17 cellular contexts compared by ENCODE assay signal in the genomic region with DNA sequence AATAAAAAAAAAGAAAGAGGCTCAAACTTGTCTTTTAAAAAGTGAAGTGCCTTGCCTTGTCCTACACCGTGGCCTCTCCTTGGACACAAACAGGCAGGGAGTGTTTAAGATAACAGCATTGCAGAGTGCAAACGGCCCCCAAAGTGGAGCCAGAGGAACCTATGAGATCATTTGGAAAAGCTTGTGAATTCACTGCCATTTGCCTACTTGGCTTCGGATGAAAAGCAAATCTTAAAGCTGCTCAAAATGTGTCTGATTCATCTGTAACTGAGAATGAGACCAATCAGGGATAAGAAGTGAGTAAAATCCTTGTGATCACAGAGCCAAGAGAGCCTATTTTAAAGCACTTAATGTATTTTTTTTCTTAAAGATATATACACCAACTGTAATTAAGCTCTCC.
DNase-seq lines count a peak whose midpoint lies in the region; ATAC-seq and TF ChIP-seq lines count a peak whose summit lies in the region.
"Had no signal": no experiment of that assay in that cellular context is flagged by ENCODE, and none has a peak within 500 bp of the region (broad histone marks: within the 10 kb centered on the region; RNA-seq: fewer than 3 reads in every experiment).

No MANE protein-coding gene starts in this region.

- H2AFZ ChIP-seq in H9 (ENCODE audit: low read length), result peak overlapping the region; percentile 33
- H2AFZ ChIP-seq in SK-N-SH (ENCODE audit: low read depth), result 0 out of 2 replicates have a peak overlapping the region, but pooled peaks have one; percentile 9
- H2AFZ ChIP-seq in fibroblast of lung (ENCODE audit: low read length), result peak overlapping the region; percentile 47

- no peak overlapping the region for H4K8ac ChIP-seq in H9 (replicated peaks; ENCODE audit: insufficient read length, low read depth, low read length)

- WGBS in H9 (ENCODE audit: extremely low coverage, insufficient read length, low lambda C conversion rate), result no CpG with 5 or more reads among the region's 3 CpGs
- 47% methylated on average over 3 of the region's 3 CpGs for WGBS in SK-N-SH (ENCODE audit: low lambda C conversion rate)

- peaks cover 23 to 25% of the 10 kb centered on the region in 2 experiments for H3K4me1 Mint-ChIP-seq in H9
- H3K4me1 Mint-ChIP-seq in activated CD8-positive, alpha-beta T cell treated with anti-CD3 and anti-CD28 coated beads for 36 hours (ENCODE audit: low read depth), result peaks cover 10% of the 10 kb centered on the region
- H3K4me1 Mint-ChIP-seq: memory B cell had no signal

- TF ChIP-seq RAD21 in SK-N-SH (IDR thresholded peaks at IDR 0.05; ENCODE audit: low read length), result no peak

- H3K9me3 ChIP-seq in H9 (ENCODE audit: control insufficient read depth, low read depth, low read length), result no peaks in the 10 kb centered on the region
- H3K9me3 ChIP-seq in SK-N-SH, result no peaks in the 10 kb centered on the region
- H3K9me3 ChIP-seq in fibroblast of lung (ENCODE audit: control insufficient read depth, insufficient read depth, low read depth, low read length), result no peaks in the 10 kb centered on the region

- ATAC-seq in omental fat pad (ENCODE audit: low FRiP score) (peak; percentile 74), GM19452 (IDR thresholded peaks at IDR 0.05; ENCODE audit: unreplicated experiment) (no peak)
- ATAC-seq in activated CD8-positive, alpha-beta T cell treated with anti-CD3 and anti-CD28 coated beads for 36 hours, result no peak
- ATAC-seq: HCT116; natural killer cell treated with Interleukin-12 subunit alpha and Interleukin-12 subunit beta and Interleukin-15 and Interleukin-18, amount 100 ng/mL, for 72 hours; Panc1 had no signal

- H2BK12ac ChIP-seq in H9 (ENCODE audit: insufficient read length, low read depth, low read length), result no peak overlapping the region

- H2BK5ac ChIP-seq in H9 (ENCODE audit: insufficient read length, low read length), result no peak overlapping the region

- H4K20me1 ChIP-seq in H9 (ENCODE audit: control insufficient read depth, insufficient read depth, insufficient read length), result no peaks in the 10 kb centered on the region
- H4K20me1 ChIP-seq in SK-N-SH (ENCODE audit: insufficient read depth), result no peaks in the 10 kb centered on the region
- H4K20me1 ChIP-seq in fibroblast of lung (ENCODE audit: control insufficient read depth, extremely low read depth, insufficient read depth, low read length), result no peaks in the 10 kb centered on the region

- no peaks in the 10 kb centered on the region for H3F3A ChIP-seq in SK-N-SH (replicated peaks; ENCODE audit: insufficient read depth)

- no peaks in the 10 kb centered on the region for H3K36me3 Mint-ChIP-seq in H9 (ENCODE audit: insufficient read depth in 1 of 3, low read depth in 3 of 3)
- no peaks in the 10 kb centered on the region for H3K36me3 Mint-ChIP-seq in activated CD8-positive, alpha-beta T cell treated with anti-CD3 and anti-CD28 coated beads for 36 hours (ENCODE audit: low read depth)
- H3K36me3 Mint-ChIP-seq: memory B cell; natural killer cell treated with Interleukin-12 subunit alpha and Interleukin-12 subunit beta and Interleukin-15 and Interleukin-18, amount 100 ng/mL, for 72 hours had no signal

- no peak overlapping the region for H2BK15ac ChIP-seq in H9 (ENCODE audit: low read depth, low read length)

- H3K9me2 ChIP-seq in SK-N-SH, result no peaks in the 10 kb centered on the region

- H3K27ac Mint-ChIP-seq in H9, result no peak overlapping the region
- H3K27ac Mint-ChIP-seq in activated CD8-positive, alpha-beta T cell treated with anti-CD3 and anti-CD28 coated beads for 36 hours, result no peak overlapping the region
- H3K27ac Mint-ChIP-seq: memory B cell; natural killer cell treated with Interleukin-12 subunit alpha and Interleukin-12 subunit beta and Interleukin-15 and Interleukin-18, amount 100 ng/mL, for 72 hours had no signal

- H3K4ac ChIP-seq in H9 (ENCODE audit: low read depth, low read length), result no peak overlapping the region

- no peak overlapping the region for H2BK20ac ChIP-seq in H9 (ENCODE audit: low read depth, low read length, poor library complexity, severe bottlenecking)

- no peaks in the 10 kb centered on the region for H3K9me3 Mint-ChIP-seq in H9
- no peaks in the 10 kb centered on the region for H3K9me3 Mint-ChIP-seq in activated CD8-positive, alpha-beta T cell treated with anti-CD3 and anti-CD28 coated beads for 36 hours
- H3K9me3 Mint-ChIP-seq: memory B cell; natural killer cell treated with Interleukin-12 subunit alpha and Interleukin-12 subunit beta and Interleukin-15 and Interleukin-18, amount 100 ng/mL, for 72 hours had no signal

- no peak overlapping the region for H3K14ac ChIP-seq in H9 (ENCODE audit: insufficient read depth, low read length)

- peaks cover 2% of the 10 kb centered on the region; the same call in 1 of the 2 replicates for H3K27me3 Mint-ChIP-seq in H9 (ENCODE audit: low read depth)
- no peaks in the 10 kb centered on the region for H3K27me3 Mint-ChIP-seq in activated CD8-positive, alpha-beta T cell treated with anti-CD3 and anti-CD28 coated beads for 36 hours
- H3K27me3 Mint-ChIP-seq: memory B cell had no signal

- TF ChIP-seq EP300 in SK-N-SH (IDR thresholded peaks at IDR 0.05; ENCODE audit: borderline replicate concordance in 1 of 2, low read depth in 1 of 2, low read length in 1 of 2), result no peak

- no peak overlapping the region for H2BK120ac ChIP-seq in H9 (ENCODE audit: low read depth, low read length, poor library complexity, severe bottlenecking)

- intact Hi-C loops in activated CD8-positive, alpha-beta T cell treated with anti-CD3 and anti-CD28 coated beads for 36 hours (cut with micrococcal nuclease), result no loop called here

- no peak for DNase-seq in H9
- no peak for DNase-seq in SK-N-SH
- DNase-seq in fibroblast of lung (ENCODE audit: low read depth in 2 of 2), result peak; percentile 84 to 86
- DNase-seq in omental fat pad (ENCODE audit: low spot score), result no peak
- DNase-seq in DMS153 treated with DMSO at 0.1 percent for 48 hours (lab: John Stamatoyannopoulos, UW; ENCODE audit: unreplicated experiment), result no peak
- DNase-seq in NCI-H2227 treated with DMSO at 0.1 percent for 48 hours (lab: John Stamatoyannopoulos, UW), result no peak
- no peak for DNase-seq in activated CD8-positive, alpha-beta T cell treated with anti-CD3 and anti-CD28 coated beads for 36 hours
- DNase-seq: activated CD4-positive, alpha-beta T cell treated with anti-CD3 and anti-CD28 coated beads, Interleukin-2, amount 50 U/mL, for 48 hours; NCI-H1930; NCI-H748 treated with DMSO at 0.1 percent for 48 hours; retina; stimulated activated CD4-positive, alpha-beta T cell treated with anti-CD3 and anti-CD28 coated beads, Interleukin-2, amount 100 ng/mL, for 48 hours had no signal

- H3K36me3 ChIP-seq in SK-N-SH (replicated peaks in 1 of 2; ENCODE audit: control insufficient read depth in 1 of 2, insufficient read depth in 2 of 2, low read length in 1 of 2), result no peaks in the 10 kb centered on the region
- no peaks in the 10 kb centered on the region for H3K36me3 ChIP-seq in fibroblast of lung (ENCODE audit: control insufficient read depth, insufficient read depth, low read length)

- H4K91ac ChIP-seq in H9 (ENCODE audit: insufficient read length, low read depth, low read length), result no peak overlapping the region

- H3K9ac ChIP-seq in H9 (ENCODE audit: extremely low read depth, insufficient read length, low read length), result no peak overlapping the region
- no peak overlapping the region for H3K9ac ChIP-seq in SK-N-SH
- H3K9ac ChIP-seq in fibroblast of lung (ENCODE audit: insufficient read depth, low read length), result no peak overlapping the region

- POLR2A ChIA-PET in SK-N-SH (lab: Yijun Ruan, JAX), result no interaction called here
- POLR2A ChIA-PET in activated CD8-positive, alpha-beta T cell treated with anti-CD3 and anti-CD28 coated beads for 36 hours (lab: Charles Lee), result no interaction called here

- no peaks in the 10 kb centered on the region for H3K79me2 ChIP-seq in H9 (ENCODE audit: insufficient read depth, low read length)
- no peaks in the 10 kb centered on the region for H3K79me2 ChIP-seq in SK-N-SH (ENCODE audit: insufficient read depth)
- no peaks in the 10 kb centered on the region for H3K79me2 ChIP-seq in fibroblast of lung (ENCODE audit: control insufficient read depth, insufficient read depth, low read length)

- H3K4me3 ChIP-seq in SK-N-SH (ENCODE audit: low read depth in 2 of 2, low read length in 1 of 2), result no peak overlapping the region
- no peak overlapping the region for H3K4me3 ChIP-seq in fibroblast of lung (replicated peaks in 1 of 4; ENCODE audit: control extremely low read depth in 1 of 4, insufficient read depth in 1 of 4, low read depth in 3 of 4, low read length in 4 of 4)

- CTCF ChIA-PET in SK-N-SH (lab: Yijun Ruan, JAX), result interaction anchor here (1.7 kb wide), 1 partner anchor 31 kb away, joined by 5 read pairs; no protein-coding TSS in a partner anchor
- CTCF ChIA-PET in activated CD8-positive, alpha-beta T cell treated with anti-CD3 and anti-CD28 coated beads for 36 hours (lab: Charles Lee), result no interaction called here

- TF ChIP-seq CTCF in H9 (conservative IDR thresholded peaks at IDR 0.05), result no peak
- no peak for TF ChIP-seq CTCF in SK-N-SH (IDR thresholded peaks at IDR 0.05)
- TF ChIP-seq CTCF in fibroblast of lung (conservative IDR thresholded peaks at IDR 0.05 in 1 of 2, IDR thresholded peaks at IDR 0.05 in 1 of 2; ENCODE audit: low read depth in 1 of 2, low read length in 2 of 2), result no peak
- TF ChIP-seq CTCF in omental fat pad (IDR thresholded peaks at IDR 0.05), result no peak
- no peak for TF ChIP-seq CTCF in activated CD8-positive, alpha-beta T cell treated with anti-CD3 and anti-CD28 coated beads for 36 hours (IDR thresholded peaks at IDR 0.05)

- H3K4me3 Mint-ChIP-seq in H9, result no peak overlapping the region
- no peak overlapping the region for H3K4me3 Mint-ChIP-seq in activated CD8-positive, alpha-beta T cell treated with anti-CD3 and anti-CD28 coated beads for 36 hours
- H3K4me3 Mint-ChIP-seq: memory B cell; natural killer cell treated with Interleukin-12 subunit alpha and Interleukin-12 subunit beta and Interleukin-15 and Interleukin-18, amount 100 ng/mL, for 72 hours had no signal

- H3K23ac ChIP-seq in H9 (ENCODE audit: insufficient read length, low read depth, low read length), result no peak overlapping the region

- H3K27me3 ChIP-seq in H9 (ENCODE audit: insufficient read depth, low read length) (no peaks in the 10 kb centered on the region), SK-N-SH (ENCODE audit: insufficient read depth) (no peaks in the 10 kb centered on the region), fibroblast of lung (ENCODE audit: control insufficient read depth, insufficient read depth, low read length) (no peaks in the 10 kb centered on the region)

- no peaks in the 10 kb centered on the region for H3K23me2 ChIP-seq in H9 (ENCODE audit: insufficient read length, low read depth, low read length, poor library complexity, severe bottlenecking)

- no peak overlapping the region for H3T11ph ChIP-seq in H9 (ENCODE audit: low read length)

- H3K4me2 ChIP-seq in H9 (ENCODE audit: insufficient read depth, insufficient read length, low read length) (no peak overlapping the region), SK-N-SH (no peak overlapping the region), fibroblast of lung (ENCODE audit: extremely low read depth, insufficient read depth, low read length) (no peak overlapping the region)

- H2AK5ac ChIP-seq in H9 (ENCODE audit: insufficient read length, low read length), result no peak overlapping the region

- no peak overlapping the region for H3K27ac ChIP-seq in H9 (ENCODE audit: insufficient read length, low read depth, low read length)
- H3K27ac ChIP-seq in SK-N-SH (ENCODE audit: low read depth in 2 of 2, low read length in 1 of 2), result no peak overlapping the region; a peak in 1 of 4 replicates
- no peak overlapping the region for H3K27ac ChIP-seq in fibroblast of lung (ENCODE audit: insufficient read depth, low read length)

- no peaks in the 10 kb centered on the region for H3K79me1 ChIP-seq in H9 (ENCODE audit: insufficient read depth, low read depth, low read length, poor library complexity, severe bottlenecking)

- no peak overlapping the region for H4K5ac ChIP-seq in H9 (ENCODE audit: insufficient read length, low read depth, low read length)

- peaks cover 7% of the 10 kb centered on the region; the same call in 1 of the 2 replicates for H3K4me1 ChIP-seq in H9 (ENCODE audit: insufficient read depth, low read length)
- peaks cover 0 to 4% of the 10 kb centered on the region in 2 experiments; a peak in 1 of 4 replicates for H3K4me1 ChIP-seq in SK-N-SH (ENCODE audit: control insufficient read depth in 1 of 2, insufficient read depth in 2 of 2, low read depth in 1 of 2, low read length in 1 of 2)
- H3K4me1 ChIP-seq in fibroblast of lung (ENCODE audit: control insufficient read depth, extremely low read depth, insufficient read depth, low read length), result no peaks in the 10 kb centered on the region

- no peak overlapping the region for H3K18ac ChIP-seq in H9 (ENCODE audit: insufficient read length, low read depth, low read length)

- H3K56ac ChIP-seq in H9 (ENCODE audit: insufficient read length, low read depth, low read length), result no peak overlapping the region

Comparison
In these comparisons a context has a peak if more than half of its experiments do, and no peak if none do; other contexts are left out.
1. DNase-seq: peak in fibroblast of lung (2 of 2); none in H9 (single experiment), SK-N-SH (single experiment), omental fat pad (single experiment), DMS153 treated with DMSO at 0.1 percent for 48 hours (single experiment), NCI-H2227 treated with DMSO at 0.1 percent for 48 hours (single experiment) and activated CD8-positive, alpha-beta T cell treated with anti-CD3 and anti-CD28 coated beads for 36 hours (single experiment).
2. Peak in every context shown above with its lines, with median percentiles within 50 percentile points of each other: H2AFZ ChIP-seq.